Comparison of ENCODE assay signal across 8 cellular contexts in genomic region chr6:132812756-132813172, GRCh38. TPM values are rescaled to one million over a fixed set of nuclear protein-coding genes. Genes with fewer than 3 reads are reported as not detected.
DNase-seq lines count a peak whose midpoint lies in the region; ATAC-seq, FAIRE-seq and TF ChIP-seq lines count a peak whose summit lies in the region.

No MANE protein-coding gene starts in this region.

- DNase-seq in cardiac fibroblast (ENCODE audit: low read depth in 2 of 2): peak in 1 of 2 donors; percentile 50
- DNase-seq in NCI-H2029 treated with DMSO at 0.1 percent for 48 hours (lab: John Stamatoyannopoulos, UW): no peak
- no peak for DNase-seq in stimulated activated CD4-positive, alpha-beta T cell treated with anti-CD3 and anti-CD28 coated beads, Interleukin-2, amount 100 ng/mL, for 24 hours
- no peak for DNase-seq in frontal cortex (ENCODE audit: low spot score in 2 of 2)

- H3K27ac ChIP-seq in C4-2B: peak overlapping the region; percentile 97; the same call in 1 of the 2 replicates
- H3K27ac ChIP-seq in KOPT-K1 (ENCODE audit: low read depth, low read length, poor library complexity, severe bottlenecking): peak overlapping the region; percentile 91
- peak overlapping the region; percentile 70 for H3K27ac ChIP-seq in muscle layer of colon (ENCODE audit: low read depth, low read length)

- no peak for TF ChIP-seq CTCF in C4-2B (conservative IDR thresholded peaks at IDR 0.05)
- no peak for TF ChIP-seq CTCF in cardiac fibroblast (IDR thresholded peaks at IDR 0.05; ENCODE audit: low read depth, low read length)

- H3K4me3 ChIP-seq in cardiac fibroblast (replicated peaks in 1 of 2; ENCODE audit: low read depth in 2 of 2, low read length in 2 of 2): peak overlapping the region; percentile 83 to 91
- H3K4me3 ChIP-seq in muscle layer of colon (ENCODE audit: low read depth in 1 of 2, low read length in 2 of 2): peak overlapping the region; percentile 52 to 78

- H3K27me3 ChIP-seq in muscle layer of colon (ENCODE audit: control insufficient read depth in 1 of 2, insufficient read depth in 2 of 2, low read length in 2 of 2): no peaks in the 10 kb centered on the region

- ATAC-seq in GM19452 (IDR thresholded peaks at IDR 0.05; ENCODE audit: unreplicated experiment): peak; percentile 11

- H3K9ac ChIP-seq in muscle layer of colon (ENCODE audit: low read length): peak overlapping the region; percentile 55

- FAIRE-seq in frontal cortex (lab: Jason Lieb, UNC): no peak

- H3K36me3 ChIP-seq in KOPT-K1 (ENCODE audit: insufficient read depth, low read length): peaks cover 32% of the 10 kb centered on the region
- peaks cover 20% of the 10 kb centered on the region for H3K36me3 ChIP-seq in muscle layer of colon (ENCODE audit: insufficient read depth, low read length)

- H3K9me3 ChIP-seq in KOPT-K1 (ENCODE audit: insufficient read depth, low read length, poor library complexity, severe bottlenecking) (no peaks in the 10 kb centered on the region), muscle layer of colon (ENCODE audit: low read length) (no peaks in the 10 kb centered on the region)

- peaks cover 24% of the 10 kb centered on the region for H3K4me1 ChIP-seq in muscle layer of colon (ENCODE audit: insufficient read depth, low read length)

RNA-seq across cellular contexts. Expression of gene RPS12, which starts 1.6 kb away (rescaled TPM):
- 686 TPM for total RNA-seq in frontal cortex

RNA-seq across cellular contexts. Expression of gene SLC18B1, which starts 14.3 kb away (rescaled TPM):
- 17.5 TPM for total RNA-seq in frontal cortex

RNA-seq across cellular contexts. Expression of gene VNN2, which starts 55.1 kb away (rescaled TPM):
- total RNA-seq in frontal cortex: 2.4 TPM
